ENCODE assay signal across 1 cellular context in genomic region chr12:47773062-47773857, GRCh38.
TF ChIP-seq lines count a peak whose summit lies in the region.

Gene SLC48A1, plus strand, starts transcription at chr12:47773238. Its CDS starts 67 bp downstream, at chr12:47773305.

TF ChIP-seq in GM12878, 131 proteins besides CTCF, POLR2A, EP300 and RAD21 (continued from another document and continues in another):
- TF ChIP-seq ZBTB40 (IDR thresholded peaks at IDR 0.05; ENCODE audit: borderline replicate concordance) (no peak), HDGF (IDR thresholded peaks at IDR 0.05) (no peak), ELK1 (IDR thresholded peaks at IDR 0.05; ENCODE audit: low read depth, low read length) (no peak), HSF1 (IDR thresholded peaks at IDR 0.05; ENCODE audit: low read depth, low read length) (no peak), USF1 (IDR thresholded peaks at IDR 0.05; ENCODE audit: borderline replicate concordance, extremely low read length, insufficient read depth, low read depth, low read length) (no peak), MYC (IDR thresholded peaks at IDR 0.05; ENCODE audit: insufficient read depth, insufficient read length, insufficient replicate concordance, low read length, severe bottlenecking) (no peak), BCLAF1 (IDR thresholded peaks at IDR 0.05) (no peak), ZNF622 (IDR thresholded peaks at IDR 0.05) (no peak), BHLHE40 (IDR thresholded peaks at IDR 0.05; ENCODE audit: borderline replicate concordance in 1 of 2, low read depth in 2 of 2, low read length in 1 of 2) (no peak), USF2 (IDR thresholded peaks at IDR 0.05; ENCODE audit: borderline replicate concordance, low read depth, low read length) (no peak), FOXM1 (IDR thresholded peaks at IDR 0.05; ENCODE audit: low read depth, low read length) (no peak), ZNF687 (IDR thresholded peaks at IDR 0.05) (0 out of 2 replicates have a peak, but pooled peaks have one; percentile 21), ZSCAN29 (IDR thresholded peaks at IDR 0.05) (no peak), SREBF2 (IDR thresholded peaks at IDR 0.05; ENCODE audit: low read length) (no peak), MYB (IDR thresholded peaks at IDR 0.05; ENCODE audit: borderline replicate concordance, low read depth, low read length) (no peak), ATF7 (IDR thresholded peaks at IDR 0.05; ENCODE audit: low read depth) (no peak), SP1 (IDR thresholded peaks at IDR 0.05; ENCODE audit: low read depth, low read length) (no peak), YY1 (IDR thresholded peaks at IDR 0.05; ENCODE audit: low read depth, low read length) (peak; percentile 23; the same call in 1 of the 2 replicates), EGR1 (IDR thresholded peaks at IDR 0.05; ENCODE audit: borderline replicate concordance in 1 of 2, low read depth in 2 of 2, low read length in 2 of 2) (peak in 1 of 2 experiments; percentile 75; a peak in 2 of 3 replicates), RELA (IDR thresholded peaks at IDR 0.05; ENCODE audit: borderline replicate concordance, partially characterized antibody) (no peak), NR2C1 (IDR thresholded peaks at IDR 0.05) (no peak), CEBPZ (IDR thresholded peaks at IDR 0.05; ENCODE audit: low read depth, low read length) (no peak), LARP7 (IDR thresholded peaks at IDR 0.05) (0 out of 2 replicates have a peak, but pooled peaks have one; percentile 44), ZBED1 (IDR thresholded peaks at IDR 0.05; ENCODE audit: borderline replicate concordance) (no peak), POLR2AphosphoS2 (IDR thresholded peaks at IDR 0.05; ENCODE audit: low read depth, low read length) (no peak), RCOR1 (conservative IDR thresholded peaks at IDR 0.05; ENCODE audit: low read depth, low read length) (no peak), MXI1 (IDR thresholded peaks at IDR 0.05; ENCODE audit: low read depth, low read length) (no peak), MEF2B (IDR thresholded peaks at IDR 0.05; ENCODE audit: partially characterized antibody, poor library complexity, severe bottlenecking) (no peak), KDM1A (IDR thresholded peaks at IDR 0.05; ENCODE audit: borderline replicate concordance) (no peak), HDAC2 (IDR thresholded peaks at IDR 0.05) (no peak), PML (IDR thresholded peaks at IDR 0.05; ENCODE audit: low read length) (no peak), E2F4 (IDR thresholded peaks at IDR 0.05; ENCODE audit: low read depth, low read length) (no peak), SMARCA5 (IDR thresholded peaks at IDR 0.05) (no peak), CHD1 (IDR thresholded peaks at IDR 0.05; ENCODE audit: low read depth, low read length) (no peak), CBX3 (IDR thresholded peaks at IDR 0.05; ENCODE audit: borderline replicate concordance, low read depth) (no peak), MAX (IDR thresholded peaks at IDR 0.05; ENCODE audit: low read depth, low read length) (no peak), MTA3 (IDR thresholded peaks at IDR 0.05; ENCODE audit: borderline replicate concordance, low read length) (no peak), SPI1 (IDR thresholded peaks at IDR 0.05; ENCODE audit: borderline replicate concordance, insufficient read depth, low read depth, low read length) (no peak), NBN (IDR thresholded peaks at IDR 0.05) (no peak), WRNIP1 (IDR thresholded peaks at IDR 0.05; ENCODE audit: borderline replicate concordance, low read depth, low read length) (no peak), ZZZ3 (IDR thresholded peaks at IDR 0.05; ENCODE audit: control insufficient read depth, insufficient read length, low read depth) (no peak), TCF12 (IDR thresholded peaks at IDR 0.05; ENCODE audit: low read depth, low read length) (0 out of 2 replicates have a peak, but pooled peaks have one; percentile 53)
